In genomic region chr1:25858906-25859789, GRCh38 we compare ENCODE assay signal across 1 cellular context.
A peak's percentile ranks its signal among the peaks of the same experiment; 100 is the strongest.
TF ChIP-seq lines count a peak whose summit lies in the region.

Gene AUNIP, minus strand, starts transcription at chr1:25859457. Its CDS starts 100 bp downstream, at chr1:25859357.

TF ChIP-seq in K562, 482 proteins besides CTCF, POLR2A, EP300 and RAD21 (continued from another document and continues in another):
- TF ChIP-seq ATF6 (CRISPR knock-in tag; IDR thresholded peaks at IDR 0.05) (peak; percentile 94; the same call in 1 of the 2 replicates), BRD9 (IDR thresholded peaks at IDR 0.05; ENCODE audit: low read depth, partially characterized antibody) (peak; percentile 54), ZBTB12 (CRISPR knock-in tag; IDR thresholded peaks at IDR 0.05) (no peak), CREB3L1 (IDR thresholded peaks at IDR 0.05; ENCODE audit: borderline replicate concordance, low read depth) (peak; percentile 41; the same call in 1 of the 2 replicates), SAFB (IDR thresholded peaks at IDR 0.05; ENCODE audit: borderline replicate concordance, low read depth, low read length) (peak; percentile 85), RNF2 (IDR thresholded peaks at IDR 0.05) (peak; percentile 73; the same call in 1 of the 2 replicates), MIER1 (IDR thresholded peaks at IDR 0.05; ENCODE audit: low read depth) (peak; percentile 69; the same call in 1 of the 2 replicates), KDM2B (CRISPR knock-in tag; IDR thresholded peaks at IDR 0.05) (no peak), TEAD1 (CRISPR knock-in tag; IDR thresholded peaks at IDR 0.05) (no peak), XRCC5 (IDR thresholded peaks at IDR 0.05; ENCODE audit: low read depth, low read length) (0 out of 2 replicates have a peak, but pooled peaks have one; percentile 75), MBD1 (CRISPR knock-in tag; IDR thresholded peaks at IDR 0.05) (no peak), MTA3 (IDR thresholded peaks at IDR 0.05; ENCODE audit: borderline replicate concordance) (peak; percentile 93), RUNX1 (IDR thresholded peaks at IDR 0.05; ENCODE audit: low read depth) (0 out of 2 replicates have a peak, but pooled peaks have one; percentile 23), RAD51 (IDR thresholded peaks at IDR 0.05; ENCODE audit: borderline replicate concordance, low read depth) (no peak), PHB (CRISPR knock-in tag; IDR thresholded peaks at IDR 0.05) (0 out of 2 replicates have a peak, but pooled peaks have one; percentile 32), ATF4 (CRISPR knock-in tag; IDR thresholded peaks at IDR 0.05) (0 out of 2 replicates have a peak, but pooled peaks have one; percentile 20), CHAMP1 (IDR thresholded peaks at IDR 0.05) (no peak), MTA2 (IDR thresholded peaks at IDR 0.05; ENCODE audit: low read depth) (peak; percentile 27; the same call in 1 of the 2 replicates), CREM (IDR thresholded peaks at IDR 0.05; ENCODE audit: low read depth) (peak; percentile 83), RBM39 (optimal IDR thresholded peaks at IDR 0.05; ENCODE audit: low read depth, low read length) (peak; percentile 80), THRAP3 (IDR thresholded peaks at IDR 0.05; ENCODE audit: borderline replicate concordance) (peak; percentile 91), ZNF592 (IDR thresholded peaks at IDR 0.05) (peak; percentile 83), ZNF609 (CRISPR knock-in tag; IDR thresholded peaks at IDR 0.05; ENCODE audit: borderline replicate concordance) (0 out of 2 replicates have a peak, but pooled peaks have one; percentile 74), HBP1 (CRISPR knock-in tag; IDR thresholded peaks at IDR 0.05) (peak; percentile 93), TFAP4 (CRISPR knock-in tag; IDR thresholded peaks at IDR 0.05; ENCODE audit: borderline replicate concordance) (peak; percentile 83), SAFB2 (IDR thresholded peaks at IDR 0.05; ENCODE audit: borderline replicate concordance, low read depth, low read length, severe bottlenecking) (no peak), MYC (IDR thresholded peaks at IDR 0.05; ENCODE audit: low read depth, low read length) (peak; percentile 96), MYC (CRISPR knock-in tag; IDR thresholded peaks at IDR 0.05; ENCODE audit: borderline replicate concordance, low read depth) (peak; percentile 85; the same call in 1 of the 2 replicates), ZC3H8 (IDR thresholded peaks at IDR 0.05) (peak; percentile 76; the same call in 1 of the 2 replicates), SRSF9 (IDR thresholded peaks at IDR 0.05; ENCODE audit: borderline replicate concordance, low read depth, low read length) (no peak)
